8 cellular contexts compared by ENCODE assay signal in the genomic region with DNA sequence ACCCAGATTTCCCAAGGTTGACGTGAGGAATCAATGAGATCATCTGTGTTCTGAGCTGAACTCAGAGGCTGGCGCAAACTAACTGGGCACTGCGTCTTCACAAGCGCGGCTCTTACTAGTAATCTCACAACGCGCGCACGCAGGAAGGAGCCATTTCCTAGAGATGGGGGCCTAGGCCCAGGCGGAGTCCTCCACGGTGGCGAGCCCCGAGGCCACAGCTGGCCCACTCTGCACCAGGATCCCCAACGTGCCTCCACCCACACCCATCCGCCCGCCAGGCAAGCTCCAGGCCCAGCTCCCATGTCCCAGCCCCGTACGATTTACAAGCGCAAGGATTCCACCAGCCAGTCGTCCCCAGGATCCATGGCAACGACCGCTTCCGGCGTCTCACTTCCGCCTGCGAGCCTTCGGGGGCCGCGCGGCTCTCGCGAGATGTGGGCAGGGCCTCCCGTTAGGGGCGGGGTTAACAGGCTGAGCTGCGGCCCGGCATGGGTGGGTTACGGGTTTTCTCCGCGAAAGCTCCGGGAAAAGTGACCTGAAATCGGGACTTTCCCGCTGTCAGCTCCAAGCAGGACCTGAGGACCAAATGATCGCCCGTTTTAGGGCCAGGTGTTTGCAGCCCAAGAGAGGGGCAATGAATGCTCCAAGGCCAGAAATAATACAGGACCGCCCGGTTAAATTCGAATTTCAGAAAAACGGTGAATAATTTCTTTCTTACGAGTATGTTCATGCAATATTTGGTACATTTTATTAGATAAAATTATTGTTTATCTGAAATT. TPM values are rescaled to one million over a fixed set of nuclear protein-coding genes. Genes with fewer than 3 reads are reported as not detected.
A peak's percentile ranks its signal among the peaks of the same experiment; 100 is the strongest.
DNase-seq lines count a peak whose midpoint lies in the region; ATAC-seq and TF ChIP-seq lines count a peak whose summit lies in the region.

TSS of gene WDR73 (minus strand) at position 374 of the 779 bp plus-strand sequence. CDS start at position 365, 9 bp downstream.

- peak within 1 kb of the TSS; percentile 86 for H3K27ac ChIP-seq in rectal smooth muscle tissue (ENCODE audit: low read depth, low read length)
- H3K27ac ChIP-seq in aorta (ENCODE audit: low read depth in 1 of 2, low read length in 2 of 2) = peak within 1 kb of the TSS in 1 of 2 donors; percentile 80

- DNase-seq in NCI-H2029 (lab: John Stamatoyannopoulos, UW) (peak; percentile 67), T-helper 22 cell (ENCODE audit: low read depth) (peak; percentile 95), astrocyte of the cerebellum (ENCODE audit: low read depth) (peak; percentile 86), hepatic stellate cell (ENCODE audit: low spot score) (peak; percentile 92), aorta (peak; percentile 98 to 100)

- TF ChIP-seq CTCF in astrocyte of the cerebellum (IDR thresholded peaks at IDR 0.05; ENCODE audit: low read depth, low read length, missing control alignments) = no peak

- no peaks in the 10 kb centered on the region for H3K9me3 ChIP-seq in aorta (ENCODE audit: control insufficient read depth, low read length)

- H3K36me3 ChIP-seq in rectal smooth muscle tissue (ENCODE audit: control insufficient read depth, insufficient read depth, low read length) = peaks cover 2% of the 10 kb centered on the region
- H3K36me3 ChIP-seq in aorta (ENCODE audit: control insufficient read depth in 1 of 2, insufficient read depth in 2 of 2, low read length in 1 of 2) = no peaks in the 10 kb centered on the region

- peak within 1 kb of the TSS; percentile 89 for H3K4me3 ChIP-seq in astrocyte of the cerebellum (ENCODE audit: low read depth, low read length)
- H3K4me3 ChIP-seq in rectal smooth muscle tissue (ENCODE audit: low read length) = peak within 1 kb of the TSS; percentile 98
- H3K4me3 ChIP-seq in aorta (ENCODE audit: low read length in 2 of 2) = peak within 1 kb of the TSS; percentile 51 to 79

- WGBS in aorta, 2 donors = 0 to 1% methylated on average over 46 to 49 of the region's 49 CpGs

- H3K4me1 ChIP-seq in rectal smooth muscle tissue (ENCODE audit: control insufficient read depth, insufficient read depth, low read length) = peaks cover 14% of the 10 kb centered on the region
- H3K4me1 ChIP-seq in aorta (ENCODE audit: control insufficient read depth in 1 of 2, insufficient read depth in 2 of 2, low read length in 2 of 2) = no peaks in the 10 kb centered on the region

- H3K27me3 ChIP-seq in rectal smooth muscle tissue (ENCODE audit: control insufficient read depth, insufficient read depth, low read length) = no peaks in the 10 kb centered on the region
- H3K27me3 ChIP-seq in aorta (ENCODE audit: control insufficient read depth in 1 of 2, insufficient read depth in 2 of 2, low read length in 1 of 2) = no peaks in the 10 kb centered on the region

- in situ Hi-C loops in astrocyte of the cerebellum (cut with HindIII; ENCODE audit: low sequenced_read_pairs) = no loop called here

- ATAC-seq in GM18498 (IDR thresholded peaks at IDR 0.05; ENCODE audit: unreplicated experiment) = peak; percentile 85
- ATAC-seq in HG02938 (IDR thresholded peaks at IDR 0.05; ENCODE audit: unreplicated experiment) = peak; percentile 84
- ATAC-seq in aorta (ENCODE audit: low FRiP score) = peak; percentile 98

- intact Hi-C loops in aorta (cut with DNase I) = no loop called here

- peak within 1 kb of the TSS; percentile 80 for H3K9ac ChIP-seq in rectal smooth muscle tissue (ENCODE audit: low read length)

RNA-seq across cellular contexts. Expression of gene WDR73, which starts in this region (rescaled TPM):
- total RNA-seq in aorta = 10 to 100 TPM; 19.5 to 27.3 TPM
- polyA plus RNA-seq in aorta = 10 to 100 TPM in 1 of 2 donors, 1 to 10 TPM in 1; 4.9 to 47.0 TPM
